9 cellular contexts compared by ENCODE assay signal in genomic region chr11:128709402-128709801, GRCh38. TPM values are rescaled to one million over a fixed set of nuclear protein-coding genes. Genes with fewer than 3 reads are reported as not detected.
DNase-seq lines count a peak whose midpoint lies in the region; ATAC-seq and TF ChIP-seq lines count a peak whose summit lies in the region.
"Had no signal": no experiment of that assay in that cellular context is flagged by ENCODE, and none has a peak within 500 bp of the region (broad histone marks: within the 10 kb centered on the region; RNA-seq: fewer than 3 reads in every experiment).

No MANE protein-coding gene starts in this region.

- peaks cover 0 to 2% (median 0%) of the 10 kb centered on the region in 3 donors for H3K27me3 Mint-ChIP-seq in immature natural killer cell (ENCODE audit: low read depth in 3 of 3)

- no peak for ATAC-seq in HG03354 (IDR thresholded peaks at IDR 0.05; ENCODE audit: poor library complexity, severe bottlenecking, unreplicated experiment)
- ATAC-seq: A549 had no signal

- peak overlapping the region; percentile 13 to 49 (median 33) for H3K27ac Mint-ChIP-seq in immature natural killer cell

- TF ChIP-seq CTCF in stomach (IDR thresholded peaks at IDR 0.05) (no peak), adrenal gland (IDR thresholded peaks at IDR 0.05) (no peak)

- WGBS in stomach, 5 donors = 66 to 81% (median 76%) methylated on average over 6 of the region's 6 CpGs
- WGBS in adrenal gland, 4 donors = 58 to 73% (median 66%) methylated on average over 6 of the region's 6 CpGs

- intact Hi-C loops in stomach (cut with DNase I; ENCODE audit: low total_unique reads) (no loop called here), adrenal gland (cut with DNase I) (no loop called here)

- H3K36me3 Mint-ChIP-seq in immature natural killer cell = peaks cover 0 to 19% (median 9%) of the 10 kb centered on the region in 3 donors

- H3K4me1 ChIP-seq in adipocyte (ENCODE audit: control insufficient read depth, insufficient read depth, low read length) (peaks cover 18% of the 10 kb centered on the region), stomach (peaks cover 0 to 65% (median 2%) of the 10 kb centered on the region in 4 donors), adrenal gland (replicated peaks in 1 of 2) (peaks cover 0 to 35% of the 10 kb centered on the region in 2 donors)
- H3K4me1 ChIP-seq: A549 had no signal

- no peaks in the 10 kb centered on the region for H3K9me3 ChIP-seq in adipocyte (ENCODE audit: control insufficient read depth, low read length)
- no peaks in the 10 kb centered on the region for H3K9me3 ChIP-seq in stomach
- no peaks in the 10 kb centered on the region for H3K9me3 ChIP-seq in adrenal gland (replicated peaks in 1 of 3)
- H3K9me3 ChIP-seq: A549 had no signal

- H3K4me1 Mint-ChIP-seq in immature natural killer cell = peaks cover 98 to 100% of the 10 kb centered on the region in 2 donors

- TF ChIP-seq POLR2A in stomach (IDR thresholded peaks at IDR 0.05) (no peak), adrenal gland (IDR thresholded peaks at IDR 0.05) (no peak)

- H3K27ac ChIP-seq in stomach (peak overlapping the region in 2 of 5 donors; percentile 15 to 45), adrenal gland (peak overlapping the region in 1 of 5 donors; percentile 64)
- H3K27ac ChIP-seq: A549 had no signal

- peak; percentile 37 for TF ChIP-seq EP300 in stomach (IDR thresholded peaks at IDR 0.05)

- no peak overlapping the region for H3K4me3 ChIP-seq in adipocyte (ENCODE audit: low read length)
- no peak overlapping the region for H3K4me3 ChIP-seq in stomach
- H3K4me3 ChIP-seq in adrenal gland = no peak overlapping the region
- H3K4me3 ChIP-seq: A549 had no signal

- H3K9me3 Mint-ChIP-seq in immature natural killer cell = no peaks in the 10 kb centered on the region

- DNase-seq in activated CD8-positive, alpha-beta memory T cell treated with anti-CD3 and anti-CD28 coated beads for 24 hours = peak; percentile 35
- DNase-seq in activated CD8-positive, alpha-beta memory T cell treated with anti-CD3 and anti-CD28 coated beads, Interleukin-2, amount 50 U/mL, for 4 hours = no peak
- DNase-seq in adipocyte (ENCODE audit: low read depth) (peak; percentile 52), immature natural killer cell (no peak), stomach (no peak), cerebellar cortex (ENCODE audit: low spot score) (no peak), adrenal gland (no peak)

- H3K4me3 Mint-ChIP-seq in immature natural killer cell = peak overlapping the region in 1 of 5 donors; percentile 4

- H3K9ac ChIP-seq in adipocyte (ENCODE audit: low read length) = no peak overlapping the region

- no peaks in the 10 kb centered on the region for H3K36me3 ChIP-seq in adipocyte (ENCODE audit: control insufficient read depth, insufficient read depth, low read length, severe bottlenecking)
- no peaks in the 10 kb centered on the region for H3K36me3 ChIP-seq in stomach
- H3K36me3 ChIP-seq in adrenal gland (replicated peaks in 1 of 2) = no peaks in the 10 kb centered on the region

- H3K27me3 ChIP-seq in adipocyte (replicated peaks; ENCODE audit: control insufficient read depth, insufficient read depth, low read length) (no peaks in the 10 kb centered on the region), stomach (peaks cover 0 to 5% (median 0%) of the 10 kb centered on the region in 3 donors), adrenal gland (no peaks in the 10 kb centered on the region)

RNA-seq across cellular contexts. Expression of gene FLI1, which starts 15.5 kb away (rescaled TPM):
- polyA plus RNA-seq in immature natural killer cell (100 to 1,000 TPM in 1 of 3 donors, 10 to 100 TPM in 2; 52.2 to 113 (median 61.1) TPM), stomach (1 to 10 TPM; 2.4 to 4.0 (median 3.6) TPM), adrenal gland (1 to 10 TPM; 5.2 to 9.7 (median 5.8) TPM)
- total RNA-seq in stomach (10 to 100 TPM in 3 of 5 donors, 1 to 10 TPM in 1, under 1 TPM in 1; 0.87 to 39.7 (median 13.0) TPM), adrenal gland (10 to 100 TPM in 5 of 8 donors, 1 to 10 TPM in 3; 2.4 to 21.3 (median 16.9) TPM)

Comparison
In these comparisons a context has a peak if more than half of its experiments do, and no peak if none do; other contexts are left out.
1. DNase-seq: peak in activated CD8-positive, alpha-beta memory T cell treated with anti-CD3 and anti-CD28 coated beads for 24 hours (single experiment) and adipocyte (single experiment); none in activated CD8-positive, alpha-beta memory T cell treated with anti-CD3 and anti-CD28 coated beads, Interleukin-2, amount 50 U/mL, for 4 hours (single experiment), immature natural killer cell (0 of 3), stomach (single experiment), cerebellar cortex (single experiment) and adrenal gland (0 of 7).
2. RNA of gene FLI1, which starts 15.5 kb away (polyA plus RNA-seq): 52.2 to 113 TPM in immature natural killer cell; 5.2 to 9.7 TPM in adrenal gland and 2.4 to 4.0 TPM in stomach; every median in the first group is over 4 times any median in the second.